Comparison of ENCODE assay signal across 10 cellular contexts in the genomic region with DNA sequence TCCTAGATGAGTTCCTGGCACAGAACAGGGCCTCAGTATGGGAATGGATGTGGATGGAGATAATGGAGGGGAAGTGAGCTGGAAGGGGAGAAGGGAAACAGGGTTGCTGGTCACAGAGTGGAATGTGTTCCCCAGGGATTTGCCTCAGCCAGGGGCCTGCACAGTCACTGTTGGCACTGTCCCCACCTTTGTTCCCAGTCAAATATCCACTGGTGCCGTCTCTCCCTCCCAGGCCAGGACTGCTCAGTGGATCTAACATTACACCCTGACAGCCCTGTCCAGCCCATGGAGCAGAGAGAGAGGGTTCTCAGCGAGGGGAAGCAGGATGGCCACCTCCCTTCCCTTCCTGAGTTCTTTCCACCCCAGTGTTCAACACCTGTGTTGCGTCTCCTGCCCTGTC. TPM values are rescaled to one million over a fixed set of nuclear protein-coding genes. Genes with fewer than 3 reads are reported as not detected.
DNase-seq lines count a peak whose midpoint lies in the region; ATAC-seq and TF ChIP-seq lines count a peak whose summit lies in the region.
"Had no signal": no experiment of that assay in that cellular context is flagged by ENCODE, and none has a peak within 500 bp of the region (broad histone marks: within the 10 kb centered on the region; RNA-seq: fewer than 3 reads in every experiment).

No MANE protein-coding gene starts in this region.

- peak overlapping the region; percentile 96 for H3K4me3 Mint-ChIP-seq in activated CD8-positive, alpha-beta memory T cell treated with anti-CD3 and anti-CD28 coated beads, Interleukin-2, amount 10 ng/mL, durations not matched to agents 7 days and 5 days
- H3K4me3 Mint-ChIP-seq in immature natural killer cell: peak overlapping the region; percentile 89 to 93 (median 92)

- peaks cover 71% of the 10 kb centered on the region for H3K4me1 Mint-ChIP-seq in activated CD8-positive, alpha-beta memory T cell treated with anti-CD3 and anti-CD28 coated beads, Interleukin-2, amount 10 ng/mL, durations not matched to agents 7 days and 5 days
- peaks cover 82 to 90% of the 10 kb centered on the region in 2 donors for H3K4me1 Mint-ChIP-seq in immature natural killer cell

- intact Hi-C loops in adrenal gland (cut with DNase I): no loop called here

- peaks cover 10% of the 10 kb centered on the region for H3K36me3 Mint-ChIP-seq in activated CD8-positive, alpha-beta memory T cell treated with anti-CD3 and anti-CD28 coated beads, Interleukin-2, amount 10 ng/mL, durations not matched to agents 7 days and 5 days
- no peaks in the 10 kb centered on the region for H3K36me3 Mint-ChIP-seq in immature natural killer cell

- H3K27ac ChIP-seq in adrenal gland (peak overlapping the region in 1 of 5 donors; percentile 31), subcutaneous abdominal adipose tissue (ENCODE audit: low read depth, low read length) (peak overlapping the region; percentile 80)

- peak overlapping the region; percentile 82 for H3K27ac Mint-ChIP-seq in activated CD8-positive, alpha-beta memory T cell treated with anti-CD3 and anti-CD28 coated beads, Interleukin-2, amount 10 ng/mL, durations not matched to agents 7 days and 5 days
- H3K27ac Mint-ChIP-seq in immature natural killer cell: peak overlapping the region; percentile 59 to 95 (median 89)

- H3K9me3 Mint-ChIP-seq in activated CD8-positive, alpha-beta memory T cell treated with anti-CD3 and anti-CD28 coated beads, Interleukin-2, amount 10 ng/mL, durations not matched to agents 7 days and 5 days (ENCODE audit: low read depth): no peaks in the 10 kb centered on the region
- no peaks in the 10 kb centered on the region for H3K9me3 Mint-ChIP-seq in immature natural killer cell

- no peaks in the 10 kb centered on the region for H3K27me3 Mint-ChIP-seq in activated CD8-positive, alpha-beta memory T cell treated with anti-CD3 and anti-CD28 coated beads, Interleukin-2, amount 10 ng/mL, durations not matched to agents 7 days and 5 days
- H3K27me3 Mint-ChIP-seq in immature natural killer cell (ENCODE audit: low read depth in 3 of 3): peaks cover 0 to 5% (median 4%) of the 10 kb centered on the region in 3 donors

- no peak for TF ChIP-seq CTCF in adrenal gland (IDR thresholded peaks at IDR 0.05)

- CTCF ChIA-PET in activated CD8-positive, alpha-beta memory T cell treated with anti-CD3 and anti-CD28 coated beads, Interleukin-2, amount 10 ng/mL, durations not matched to agents 7 days and 5 days (lab: Charles Lee): interaction anchor here (1.7 to 12.1 kb wide), 2 partner anchors 103 to 274 kb away, joined by 4 to 115 read pairs; a partner anchor contains a TSS

- DNase-seq in activated CD8-positive, alpha-beta memory T cell treated with anti-CD3 and anti-CD28 coated beads, Interleukin-2, amount 10 ng/mL, durations not matched to agents 7 days and 5 days: no peak
- no peak for DNase-seq in activated CD8-positive, alpha-beta memory T cell treated with anti-CD3 and anti-CD28 coated beads, Interleukin-2, amount 50 U/mL, for 48 hours
- DNase-seq in adrenal gland (peak in 5 of 7 donors; percentile 6 to 50 (median 33)), immature natural killer cell (no peak), GM19240 (ENCODE audit: insufficient read length, low spot score) (no peak), NCI-H524 treated with DMSO at 0.1 percent for 48 hours (lab: John Stamatoyannopoulos, UW) (no peak)
- DNase-seq: hypothalamus, NCI-H524 had no signal

- ATAC-seq in activated CD8-positive, alpha-beta memory T cell treated with anti-CD3 and anti-CD28 coated beads, Interleukin-2, amount 10 ng/mL, durations not matched to agents 7 days and 5 days: no peak
- ATAC-seq in HG03175 (IDR thresholded peaks at IDR 0.05; ENCODE audit: unreplicated experiment): no peak

- WGBS in adrenal gland, 4 donors: 79 to 88% (median 87%) methylated on average over 3 of the region's 3 CpGs

- peak overlapping the region in 2 of 5 donors; percentile 19 to 64 for H3K9ac ChIP-seq in subcutaneous abdominal adipose tissue (ENCODE audit: low read length in 5 of 5)

- H3K9me3 ChIP-seq in adrenal gland (replicated peaks in 1 of 3) (no peaks in the 10 kb centered on the region), subcutaneous abdominal adipose tissue (ENCODE audit: control insufficient read depth in 5 of 5, low read length in 5 of 5) (no peaks in the 10 kb centered on the region)

- TF ChIP-seq POLR2A in adrenal gland (IDR thresholded peaks at IDR 0.05): no peak

- H3K4me3 ChIP-seq in adrenal gland: no peak overlapping the region
- H3K4me3 ChIP-seq in subcutaneous abdominal adipose tissue (ENCODE audit: low read depth in 1 of 5, low read length in 5 of 5): peak overlapping the region in 2 of 5 donors; percentile 13 to 76

- peaks cover 12 to 37% of the 10 kb centered on the region in 2 donors for H3K4me1 ChIP-seq in adrenal gland (replicated peaks in 1 of 2)
- peaks cover 8 to 60% (median 43%) of the 10 kb centered on the region in 5 donors for H3K4me1 ChIP-seq in subcutaneous abdominal adipose tissue (ENCODE audit: control insufficient read depth in 5 of 5, insufficient read depth in 5 of 5, low read length in 5 of 5)

- H3K27me3 ChIP-seq in adrenal gland (no peaks in the 10 kb centered on the region), subcutaneous abdominal adipose tissue (ENCODE audit: control insufficient read depth in 5 of 5, insufficient read depth in 4 of 5, low read length in 5 of 5) (no peaks in the 10 kb centered on the region)

- no peaks in the 10 kb centered on the region for H3K36me3 ChIP-seq in adrenal gland (replicated peaks in 1 of 2)
- H3K36me3 ChIP-seq in subcutaneous abdominal adipose tissue (ENCODE audit: control insufficient read depth in 5 of 5, insufficient read depth in 5 of 5, low read length in 5 of 5): no peaks in the 10 kb centered on the region

RNA-seq across cellular contexts. Expression of a gene that starts 1.5 kb away (rescaled TPM):
- 10 to 100 TPM; 72.0 to 91.8 TPM for total RNA-seq in activated CD8-positive, alpha-beta memory T cell treated with anti-CD3 and anti-CD28 coated beads, Interleukin-2, amount 10 ng/mL, durations not matched to agents 7 days and 5 days
- total RNA-seq in adrenal gland: 100 to 1,000 TPM in 1 of 8 donors, 10 to 100 TPM in 7; 35.8 to 179 (median 49.5) TPM
- polyA plus RNA-seq in adrenal gland (100 to 1,000 TPM in 1 of 3 donors, 10 to 100 TPM in 2; 13.6 to 107 (median 16.2) TPM), immature natural killer cell (100 to 1,000 TPM; 118 to 123 (median 120) TPM)

RNA-seq across cellular contexts. Expression of a gene that starts 39.1 kb away (rescaled TPM):
- total RNA-seq in activated CD8-positive, alpha-beta memory T cell treated with anti-CD3 and anti-CD28 coated beads, Interleukin-2, amount 10 ng/mL, durations not matched to agents 7 days and 5 days: 1 to 10 TPM in 1 of 2 experiments, not detected in 1; 9.3 TPM
- total RNA-seq in adrenal gland: 10 to 100 TPM; 10.9 to 70.8 (median 34.2) TPM
- polyA plus RNA-seq in adrenal gland (100 to 1,000 TPM in 1 of 3 donors, 10 to 100 TPM in 2; 48.9 to 523 (median 70.8) TPM), immature natural killer cell (not detected)

Comparison
In these comparisons a context has a peak if more than half of its experiments do, and no peak if none do; other contexts are left out.
1. DNase-seq: peak in adrenal gland (5 of 7); none in activated CD8-positive, alpha-beta memory T cell treated with anti-CD3 and anti-CD28 coated beads, Interleukin-2, amount 10 ng/mL, durations not matched to agents 7 days and 5 days (single experiment), activated CD8-positive, alpha-beta memory T cell treated with anti-CD3 and anti-CD28 coated beads, Interleukin-2, amount 50 U/mL, for 48 hours (single experiment), immature natural killer cell (0 of 3), GM19240 (single experiment) and NCI-H524 treated with DMSO at 0.1 percent for 48 hours (single experiment).